In the genomic region with DNA sequence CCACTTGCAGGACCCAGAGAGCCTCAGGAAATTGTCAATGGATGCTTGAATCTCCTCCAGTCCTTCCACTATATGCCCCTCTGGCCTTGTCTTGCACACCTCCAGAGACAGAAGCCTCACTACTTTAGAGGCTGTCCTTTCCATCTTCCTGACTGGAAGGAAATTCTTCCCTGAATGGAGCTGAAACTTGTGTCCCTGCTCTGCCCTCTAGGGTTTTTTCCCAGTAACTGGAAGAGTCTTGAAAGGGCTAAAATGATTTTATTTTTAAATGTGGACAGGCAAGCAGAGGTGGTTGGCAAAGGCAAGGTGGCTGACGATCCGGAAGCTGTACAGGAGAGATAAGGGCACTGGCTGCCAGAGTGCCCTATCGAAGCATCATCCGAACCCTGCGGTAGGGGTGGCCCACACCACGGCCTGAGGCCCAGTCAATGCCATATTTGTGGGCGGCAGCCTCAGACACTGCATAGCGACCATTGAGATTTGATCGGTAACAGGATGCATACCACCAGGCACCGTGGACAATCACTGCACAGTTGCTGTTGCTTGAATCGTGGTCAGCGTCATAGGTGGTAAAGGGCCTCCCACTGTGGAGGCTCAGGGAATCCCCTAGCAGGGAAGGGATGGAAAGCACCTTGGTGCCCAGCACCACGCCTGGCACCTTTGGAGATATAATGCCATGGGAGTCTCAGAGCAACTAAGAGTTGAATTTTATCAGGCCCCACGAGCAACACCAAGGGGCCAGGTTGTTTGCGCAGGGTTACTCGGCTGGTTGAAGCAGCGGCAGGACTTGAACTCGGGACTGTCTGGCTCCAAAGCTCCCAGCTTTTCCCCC, we compare ENCODE assay signal across 1 cellular context.
TF ChIP-seq lines count a peak whose summit lies in the region.

No MANE protein-coding gene starts in this region.

TF ChIP-seq in WTC11, 78 proteins besides CTCF, POLR2A, EP300 and RAD21:
- no peak for TF ChIP-seq RELA (CRISPR knock-in tag; IDR thresholded peaks at IDR 0.05; ENCODE audit: borderline replicate concordance)
- no peak for TF ChIP-seq ZBTB21 (CRISPR knock-in tag; IDR thresholded peaks at IDR 0.05; ENCODE audit: borderline replicate concordance)
- no peak for TF ChIP-seq ZBTB43 (CRISPR knock-in tag; IDR thresholded peaks at IDR 0.05)
- no peak for TF ChIP-seq FOXK1 (CRISPR knock-in tag; IDR thresholded peaks at IDR 0.05)
- no peak for TF ChIP-seq ZNF232 (CRISPR knock-in tag; IDR thresholded peaks at IDR 0.05)
- TF ChIP-seq CREM (CRISPR knock-in tag; IDR thresholded peaks at IDR 0.05): no peak
- TF ChIP-seq OVOL2 (CRISPR knock-in tag; IDR thresholded peaks at IDR 0.05; ENCODE audit: borderline replicate concordance): no peak
- TF ChIP-seq ZNF671 (CRISPR knock-in tag; IDR thresholded peaks at IDR 0.05): no peak
- no peak for TF ChIP-seq ZNF121 (CRISPR knock-in tag; IDR thresholded peaks at IDR 0.05)
- TF ChIP-seq SMAD4 (CRISPR knock-in tag; IDR thresholded peaks at IDR 0.05): no peak
- TF ChIP-seq ATF6 (CRISPR knock-in tag; IDR thresholded peaks at IDR 0.05): no peak
- no peak for TF ChIP-seq ZNF219 (CRISPR knock-in tag; IDR thresholded peaks at IDR 0.05; ENCODE audit: borderline replicate concordance)
- TF ChIP-seq NR1H2 (CRISPR knock-in tag; IDR thresholded peaks at IDR 0.05): no peak
- TF ChIP-seq, protein P1, sequence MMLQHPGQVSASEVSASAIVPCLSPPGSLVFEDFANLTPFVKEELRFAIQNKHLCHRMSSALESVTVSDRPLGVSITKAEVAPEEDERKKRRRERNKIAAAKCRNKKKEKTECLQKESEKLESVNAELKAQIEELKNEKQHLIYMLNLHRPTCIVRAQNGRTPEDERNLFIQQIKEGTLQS (CRISPR knock-in tag; conservative IDR thresholded peaks at IDR 0.05): no peak
- TF ChIP-seq, protein P2, sequence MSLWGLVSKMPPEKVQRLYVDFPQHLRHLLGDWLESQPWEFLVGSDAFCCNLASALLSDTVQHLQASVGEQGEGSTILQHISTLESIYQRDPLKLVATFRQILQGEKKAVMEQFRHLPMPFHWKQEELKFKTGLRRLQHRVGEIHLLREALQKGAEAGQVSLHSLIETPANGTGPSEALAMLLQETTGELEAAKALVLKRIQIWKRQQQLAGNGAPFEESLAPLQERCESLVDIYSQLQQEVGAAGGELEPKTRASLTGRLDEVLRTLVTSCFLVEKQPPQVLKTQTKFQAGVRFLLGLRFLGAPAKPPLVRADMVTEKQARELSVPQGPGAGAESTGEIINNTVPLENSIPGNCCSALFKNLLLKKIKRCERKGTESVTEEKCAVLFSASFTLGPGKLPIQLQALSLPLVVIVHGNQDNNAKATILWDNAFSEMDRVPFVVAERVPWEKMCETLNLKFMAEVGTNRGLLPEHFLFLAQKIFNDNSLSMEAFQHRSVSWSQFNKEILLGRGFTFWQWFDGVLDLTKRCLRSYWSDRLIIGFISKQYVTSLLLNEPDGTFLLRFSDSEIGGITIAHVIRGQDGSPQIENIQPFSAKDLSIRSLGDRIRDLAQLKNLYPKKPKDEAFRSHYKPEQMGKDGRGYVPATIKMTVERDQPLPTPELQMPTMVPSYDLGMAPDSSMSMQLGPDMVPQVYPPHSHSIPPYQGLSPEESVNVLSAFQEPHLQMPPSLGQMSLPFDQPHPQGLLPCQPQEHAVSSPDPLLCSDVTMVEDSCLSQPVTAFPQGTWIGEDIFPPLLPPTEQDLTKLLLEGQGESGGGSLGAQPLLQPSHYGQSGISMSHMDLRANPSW (CRISPR knock-in tag; conservative IDR thresholded peaks at IDR 0.05; ENCODE audit: low read depth): no peak
- no peak for TF ChIP-seq ZNF396 (CRISPR knock-in tag; IDR thresholded peaks at IDR 0.05; ENCODE audit: borderline replicate concordance)
- no peak for TF ChIP-seq EMX1 (CRISPR knock-in tag; IDR thresholded peaks at IDR 0.05)
- TF ChIP-seq SOX15 (CRISPR knock-in tag; IDR thresholded peaks at IDR 0.05): no peak
- TF ChIP-seq, protein P3, sequence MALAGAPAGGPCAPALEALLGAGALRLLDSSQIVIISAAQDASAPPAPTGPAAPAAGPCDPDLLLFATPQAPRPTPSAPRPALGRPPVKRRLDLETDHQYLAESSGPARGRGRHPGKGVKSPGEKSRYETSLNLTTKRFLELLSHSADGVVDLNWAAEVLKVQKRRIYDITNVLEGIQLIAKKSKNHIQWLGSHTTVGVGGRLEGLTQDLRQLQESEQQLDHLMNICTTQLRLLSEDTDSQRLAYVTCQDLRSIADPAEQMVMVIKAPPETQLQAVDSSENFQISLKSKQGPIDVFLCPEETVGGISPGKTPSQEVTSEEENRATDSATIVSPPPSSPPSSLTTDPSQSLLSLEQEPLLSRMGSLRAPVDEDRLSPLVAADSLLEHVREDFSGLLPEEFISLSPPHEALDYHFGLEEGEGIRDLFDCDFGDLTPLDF (CRISPR knock-in tag; IDR thresholded peaks at IDR 0.05): no peak
- TF ChIP-seq ZNF423 (CRISPR knock-in tag; IDR thresholded peaks at IDR 0.05): no peak
